Comparison of ENCODE assay signal across 22 cellular contexts in the genomic region with DNA sequence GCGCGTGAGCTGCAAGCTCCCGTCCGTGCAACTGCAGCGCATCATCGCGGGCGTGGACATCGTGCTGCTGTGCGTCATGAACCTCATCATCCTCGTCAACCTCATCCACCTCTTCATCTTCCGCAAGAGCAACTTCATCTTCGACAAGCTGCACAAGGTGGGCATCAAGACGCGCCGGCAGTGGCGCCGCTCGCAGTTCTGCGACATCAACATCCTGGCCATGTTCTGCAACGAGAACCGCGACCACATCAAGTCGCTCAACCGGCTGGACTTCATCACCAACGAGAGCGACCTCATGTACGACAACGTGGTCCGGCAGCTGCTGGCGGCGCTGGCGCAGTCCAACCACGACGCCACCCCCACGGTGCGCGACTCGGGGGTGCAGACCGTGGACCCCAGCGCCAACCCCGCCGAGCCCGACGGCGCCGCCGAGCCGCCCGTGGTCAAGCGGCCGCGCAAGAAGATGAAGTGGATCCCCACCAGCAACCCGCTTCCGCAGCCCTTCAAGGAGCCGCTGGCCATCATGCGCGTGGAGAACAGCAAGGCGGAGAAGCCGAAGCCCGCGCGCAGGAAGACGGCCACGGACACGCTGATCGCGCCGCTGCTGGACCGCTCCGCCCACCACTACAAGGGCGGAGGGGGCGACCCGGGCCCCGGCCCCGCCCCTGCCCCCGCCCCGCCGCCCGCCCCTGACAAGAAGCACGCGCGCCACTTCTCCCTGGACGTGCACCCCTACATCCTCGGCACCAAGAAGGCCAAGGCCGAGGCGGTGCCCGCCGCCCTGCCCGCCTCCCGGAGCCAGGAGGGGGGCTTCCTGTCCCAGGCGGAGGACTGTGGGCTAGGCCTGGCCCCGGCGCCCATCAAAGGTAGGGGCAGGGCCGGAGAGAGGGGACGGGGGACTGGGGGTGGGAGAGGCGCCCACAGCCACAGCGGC.
"Had no signal": no experiment of that assay in that cellular context is flagged by ENCODE, and none has a peak within 500 bp of the region (broad histone marks: within the 10 kb centered on the region; RNA-seq: fewer than 3 reads in every experiment).

No MANE protein-coding gene starts in this region.

- FAIRE-seq: astrocyte, frontal cortex had no signal

- H3K4me3 Mint-ChIP-seq: activated T-helper 1 cell treated with anti-CD3 and anti-CD28 coated beads, Interleukin-12 subunit alpha, Interleukin-12 subunit beta, Interleukin-2, Interleukin-4 antibody, amounts not matched to agents 30 ng/mL and 10 ng/mL and 1 ng/mL, durations not matched to agents 14 hours and 24 hours and 36 hours; natural killer cell had no signal

- H3K36me3 ChIP-seq: adrenal gland, breast epithelium, prostate gland, right atrium auricular region, tibial artery, uterus had no signal

- H3K27ac Mint-ChIP-seq: activated naive CD4-positive, alpha-beta T cell treated with anti-CD3 and anti-CD28 coated beads, Interleukin-2, amount 50 U/mL, for 72 hours; activated T-helper 1 cell treated with anti-CD3 and anti-CD28 coated beads, Interleukin-12 subunit alpha, Interleukin-12 subunit beta, Interleukin-2, Interleukin-4 antibody, amounts not matched to agents 30 ng/mL and 10 ng/mL and 1 ng/mL, durations not matched to agents 14 hours and 24 hours and 36 hours; natural killer cell had no signal

- H3K27me3 ChIP-seq: breast epithelium, right atrium auricular region, uterus had no signal

- H3K4me1 ChIP-seq: adrenal gland, breast epithelium, prostate gland, uterus had no signal

- ATAC-seq: activated naive CD4-positive, alpha-beta T cell treated with anti-CD3 and anti-CD28 coated beads, Interleukin-2, amount 50 U/mL, for 72 hours; left ventricle myocardium superior had no signal

- H3K4me3 ChIP-seq: adrenal gland, breast epithelium, prostate gland, right atrium auricular region, smooth muscle cell, tibial artery, uterus had no signal

- H3K27ac ChIP-seq: adrenal gland, breast epithelium, prostate gland, right atrium auricular region, tibial artery, uterus, VCaP had no signal

- H3K36me3 Mint-ChIP-seq: activated naive CD4-positive, alpha-beta T cell treated with anti-CD3 and anti-CD28 coated beads, Interleukin-2, amount 50 U/mL, for 72 hours; natural killer cell had no signal

- H3K4me2 ChIP-seq: smooth muscle cell had no signal

- H3K9me3 ChIP-seq: adrenal gland, breast epithelium, prostate gland, right atrium auricular region, tibial artery, uterus had no signal

- DNase-seq: activated CD4-positive, CD25-positive, alpha-beta regulatory T cell treated with anti-CD3 and anti-CD28 coated beads, Interleukin-2, amount 50 U/mL, for 72 hours; activated gamma-delta T cell treated with Interleukin-2 at 50 U/mL for 16 hours; effector CD4-positive, alpha-beta T cell; kidney glomerular epithelial cell; mesenchymal stem cell; natural killer cell; stimulated activated naive CD4-positive, alpha-beta T cell treated with Interleukin-2 at 50 U/mL for 16 hours; SW 1271; T-helper 2 cell; uterus had no signal

- H3K9me3 Mint-ChIP-seq: activated naive CD4-positive, alpha-beta T cell treated with anti-CD3 and anti-CD28 coated beads, Interleukin-2, amount 50 U/mL, for 72 hours; activated T-helper 1 cell treated with anti-CD3 and anti-CD28 coated beads, Interleukin-12 subunit alpha, Interleukin-12 subunit beta, Interleukin-2, Interleukin-4 antibody, amounts not matched to agents 30 ng/mL and 10 ng/mL and 1 ng/mL, durations not matched to agents 14 hours and 24 hours and 36 hours; natural killer cell had no signal
